Comparison of ENCODE assay signal across 9 cellular contexts in the genomic region with DNA sequence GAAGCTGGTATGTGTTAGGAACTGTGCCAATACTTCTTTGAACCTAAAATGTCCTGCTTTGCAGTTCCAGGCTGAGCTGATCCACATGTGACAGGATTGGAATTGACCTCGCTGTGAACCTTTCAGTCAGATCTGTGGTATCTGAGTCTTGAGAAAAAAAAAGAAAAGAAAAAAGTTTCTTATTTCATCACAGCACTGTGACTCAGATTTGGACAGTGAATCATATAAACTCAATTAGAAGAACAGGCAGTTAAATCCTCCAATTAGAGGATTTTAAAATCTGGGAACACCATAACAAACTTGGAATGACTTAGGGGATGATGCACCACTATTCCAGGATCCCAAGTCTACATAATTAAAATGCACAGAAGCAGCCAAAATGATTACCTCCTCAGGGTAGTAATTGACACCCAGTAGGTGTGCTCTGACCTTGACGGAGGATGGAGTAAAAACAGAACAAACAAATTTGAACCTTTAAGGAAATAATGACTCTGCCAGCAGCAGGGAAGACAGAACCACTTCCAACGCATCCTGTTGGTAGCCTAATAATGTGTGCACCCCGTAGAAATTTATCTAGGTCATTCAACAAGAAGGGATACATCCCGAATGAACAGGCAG. TPM values are rescaled to one million over a fixed set of nuclear protein-coding genes. Genes with fewer than 3 reads are reported as not detected.
A peak's percentile ranks its signal among the peaks of the same experiment; 100 is the strongest.
DNase-seq lines count a peak whose midpoint lies in the region; ATAC-seq and TF ChIP-seq lines count a peak whose summit lies in the region.
"Had no signal": no experiment of that assay in that cellular context is flagged by ENCODE, and none has a peak within 500 bp of the region (broad histone marks: within the 10 kb centered on the region; RNA-seq: fewer than 3 reads in every experiment).

No MANE protein-coding gene starts in this region.

- no peaks in the 10 kb centered on the region for H3K9me3 Mint-ChIP-seq in activated CD4-positive, alpha-beta memory T cell treated with anti-CD3 and anti-CD28 coated beads for 36 hours
- H3K9me3 Mint-ChIP-seq in natural killer cell, result no peaks in the 10 kb centered on the region

- 45% methylated on average over 5 of the region's 5 CpGs for WGBS in right cardiac atrium

- TF ChIP-seq POLR2A in vagina (IDR thresholded peaks at IDR 0.05), result no peak

- H3K27me3 Mint-ChIP-seq in activated CD4-positive, alpha-beta memory T cell treated with anti-CD3 and anti-CD28 coated beads for 36 hours, result peaks cover 10% of the 10 kb centered on the region
- peaks cover 0 to 6% of the 10 kb centered on the region in 2 donors for H3K27me3 Mint-ChIP-seq in natural killer cell (ENCODE audit: low read depth in 2 of 2)

- no peak for TF ChIP-seq CTCF in cardiac muscle cell (IDR thresholded peaks at IDR 0.05; ENCODE audit: low read depth, low read length)
- no peak for TF ChIP-seq CTCF in vagina (IDR thresholded peaks at IDR 0.05)
- TF ChIP-seq CTCF in natural killer cell (IDR thresholded peaks at IDR 0.05), result no peak

- no peaks in the 10 kb centered on the region for H3K27me3 ChIP-seq in cardiac muscle cell
- H3K27me3 ChIP-seq in right cardiac atrium (ENCODE audit: control insufficient read depth, insufficient read depth), result no peaks in the 10 kb centered on the region
- H3K27me3 ChIP-seq in vagina, result no peaks in the 10 kb centered on the region
- H3K27me3 ChIP-seq: neutrophil had no signal

- intact Hi-C loops in cardiac septum (cut with DNase I), result no loop called here
- intact Hi-C loops in right cardiac atrium (cut with DNase I), result no loop called here
- intact Hi-C loops in vagina (cut with DNase I), result no loop called here
- intact Hi-C loops in activated CD4-positive, alpha-beta memory T cell treated with anti-CD3 and anti-CD28 coated beads for 36 hours (cut with micrococcal nuclease), result no loop called here
- intact Hi-C loops in natural killer cell (cut with micrococcal nuclease), result no loop called here

- H3K4me3 Mint-ChIP-seq in activated CD4-positive, alpha-beta memory T cell treated with anti-CD3 and anti-CD28 coated beads for 36 hours, result no peak overlapping the region
- no peak overlapping the region for H3K4me3 Mint-ChIP-seq in natural killer cell

- peak; percentile 83 to 91 for ATAC-seq in right cardiac atrium
- ATAC-seq in natural killer cell, result no peak

- H3K4me1 ChIP-seq in cardiac muscle cell (ENCODE audit: low read depth), result peaks cover 8% of the 10 kb centered on the region
- H3K4me1 ChIP-seq in right cardiac atrium (ENCODE audit: control insufficient read depth, insufficient read depth, low read length), result no peaks in the 10 kb centered on the region
- peaks cover 13% of the 10 kb centered on the region for H3K4me1 ChIP-seq in vagina

- H3K4me3 ChIP-seq in cardiac muscle cell, result no peak overlapping the region
- no peak overlapping the region for H3K4me3 ChIP-seq in right cardiac atrium (ENCODE audit: low read length)
- H3K4me3 ChIP-seq in vagina, result no peak overlapping the region

- H3K27ac ChIP-seq in cardiac muscle cell, result no peak overlapping the region
- H3K27ac ChIP-seq in right cardiac atrium (ENCODE audit: low read length), result no peak overlapping the region
- H3K27ac ChIP-seq in vagina, result peak overlapping the region; percentile 58
- H3K27ac ChIP-seq: neutrophil had no signal

- H3K4me1 Mint-ChIP-seq in activated CD4-positive, alpha-beta memory T cell treated with anti-CD3 and anti-CD28 coated beads for 36 hours (ENCODE audit: low read depth), result peaks cover 5% of the 10 kb centered on the region
- H3K4me1 Mint-ChIP-seq in natural killer cell, result peaks cover 0 to 4% of the 10 kb centered on the region in 2 donors

- no peak overlapping the region for H3K27ac Mint-ChIP-seq in activated CD4-positive, alpha-beta memory T cell treated with anti-CD3 and anti-CD28 coated beads for 36 hours
- no peak overlapping the region for H3K27ac Mint-ChIP-seq in natural killer cell

- POLR2A ChIA-PET in activated CD4-positive, alpha-beta memory T cell treated with anti-CD3 and anti-CD28 coated beads for 36 hours (lab: Charles Lee), result no interaction called here

- CTCF ChIA-PET in activated CD4-positive, alpha-beta memory T cell treated with anti-CD3 and anti-CD28 coated beads for 36 hours (lab: Charles Lee), result no interaction called here

- H3K36me3 ChIP-seq in cardiac muscle cell (no peaks in the 10 kb centered on the region), vagina (no peaks in the 10 kb centered on the region)
- H3K36me3 ChIP-seq: neutrophil had no signal

- H3K9me3 ChIP-seq in cardiac muscle cell (ENCODE audit: low read depth) (no peaks in the 10 kb centered on the region), right cardiac atrium (ENCODE audit: control insufficient read depth, low read length) (no peaks in the 10 kb centered on the region), vagina (no peaks in the 10 kb centered on the region)
- H3K9me3 ChIP-seq: neutrophil had no signal

- no peaks in the 10 kb centered on the region for H3K36me3 Mint-ChIP-seq in activated CD4-positive, alpha-beta memory T cell treated with anti-CD3 and anti-CD28 coated beads for 36 hours
- H3K36me3 Mint-ChIP-seq in natural killer cell, result no peaks in the 10 kb centered on the region

- DNase-seq in cardiac muscle cell (ENCODE audit: low read depth in 1 of 2, low spot score in 1 of 2), result peak; percentile 23 to 90
- no peak for DNase-seq in cardiac septum (ENCODE audit: low spot score)
- DNase-seq in amniotic stem cell (lab: John Stamatoyannopoulos, UW), result peak; percentile 83
- DNase-seq in right cardiac atrium, result no peak
- DNase-seq in vagina (ENCODE audit: extremely low spot score in 2 of 2), result no peak
- DNase-seq in stimulated activated CD4-positive, alpha-beta T cell treated with anti-CD3 and anti-CD28 coated beads, Interleukin-1b, Interleukin-23, amount 100 ng/mL, for 48 hours, result no peak
- DNase-seq in activated CD4-positive, alpha-beta memory T cell treated with anti-CD3 and anti-CD28 coated beads for 36 hours, result no peak
- no peak for DNase-seq in natural killer cell

RNA-seq across cellular contexts. Expression of gene RAI14, which starts 57.8 kb away (rescaled TPM):
- 11.6 and 12.8 TPM in 2 replicates for total RNA-seq in cardiac muscle cell
- polyA plus RNA-seq in cardiac muscle cell, result 9.6 and 13.4 TPM in 2 replicates
- 17.5 TPM for total RNA-seq in cardiac septum
- total RNA-seq in right cardiac atrium, result 10 to 100 TPM; 11.7 to 22.7 (median 13.7) TPM
- polyA plus RNA-seq in right cardiac atrium, result 4.5 TPM
- 30.7 TPM for total RNA-seq in vagina
- 1 to 10 TPM; 3.9 to 5.4 TPM for total RNA-seq in activated CD4-positive, alpha-beta memory T cell treated with anti-CD3 and anti-CD28 coated beads for 36 hours
- total RNA-seq in natural killer cell, result 1 to 10 TPM in 2 of 3 donors, under 1 TPM in 1; 0.40 to 2.9 (median 2.8) TPM

Comparison
In these comparisons a context has a peak if more than half of its experiments do, and no peak if none do; other contexts are left out.
1. DNase-seq: peak in cardiac muscle cell (2 of 2) and amniotic stem cell (single experiment); none in cardiac septum (single experiment), right cardiac atrium (0 of 3), vagina (0 of 2), stimulated activated CD4-positive, alpha-beta T cell treated with anti-CD3 and anti-CD28 coated beads, Interleukin-1b, Interleukin-23, amount 100 ng/mL, for 48 hours (single experiment), activated CD4-positive, alpha-beta memory T cell treated with anti-CD3 and anti-CD28 coated beads for 36 hours (single experiment) and natural killer cell (single experiment).
2. ATAC-seq: peak in right cardiac atrium (2 of 2); none in natural killer cell (0 of 3).